ENCODE assay signal across 15 cellular contexts in genomic region chr18:78720456-78721250, GRCh38.
DNase-seq lines count a peak whose midpoint lies in the region; ATAC-seq and TF ChIP-seq lines count a peak whose summit lies in the region.
"Had no signal": no experiment of that assay in that cellular context is flagged by ENCODE, and none has a peak within 500 bp of the region (broad histone marks: within the 10 kb centered on the region; RNA-seq: fewer than 3 reads in every experiment).

No MANE protein-coding gene starts in this region.

- H3K79me1 ChIP-seq in mesendoderm (ENCODE audit: low read length): no peaks in the 10 kb centered on the region

- no peak overlapping the region for H3K4ac ChIP-seq in mesendoderm (ENCODE audit: low read depth, low read length)

- no peak overlapping the region for H3K23ac ChIP-seq in mesendoderm (ENCODE audit: low read length)

- H2AK5ac ChIP-seq in mesendoderm (ENCODE audit: low read length): no peak overlapping the region

- H3K4me3 ChIP-seq in heart right ventricle (no peak overlapping the region), mesendoderm (ENCODE audit: low read length) (no peak overlapping the region), upper lobe of right lung (no peak overlapping the region), Caco-2 (ENCODE audit: low read depth, low read length) (no peak overlapping the region)
- H3K4me3 ChIP-seq: BLaER1 treated with 17β-estradiol and CSF1 and Interleukin-3, amounts not matched to agents 10 nM and 100 nM; K562 had no signal

- no peaks in the 10 kb centered on the region for H3K4me1 Mint-ChIP-seq in Caco-2 (ENCODE audit: low read depth, unreplicated experiment)

- no peaks in the 10 kb centered on the region for H3K9me3 Mint-ChIP-seq in Caco-2 (ENCODE audit: unreplicated experiment)

- no peak overlapping the region for H2BK5ac ChIP-seq in mesendoderm (ENCODE audit: low read length)

- peak; percentile 41 for DNase-seq in Right ventricle myocardium inferior (ENCODE audit: missing footprints)
- no peak for DNase-seq in heart right ventricle
- peak in 3 of 61 donors; percentile 8 to 21 (median 8) for DNase-seq in caudate nucleus (lab: John Stamatoyannopoulos, UW)
- peak; percentile 2 for DNase-seq in mesendoderm
- peak; percentile 53 for DNase-seq in upper lobe of right lung
- DNase-seq in Caco-2: no peak
- no peak for DNase-seq in SKM-1 (lab: John Stamatoyannopoulos, UW; ENCODE audit: unreplicated experiment)
- DNase-seq: DMS 273 treated with DMSO at 0.1 percent for 48 hours; NCI-H146; NCI-H345; NCI-H69; NK-92 treated with Interleukin-12 subunit alpha and Interleukin-12 subunit beta, amount 100 ng/mL, for 24 hours had no signal

- no peak overlapping the region for H3K4me2 ChIP-seq in mesendoderm (ENCODE audit: low read length)
- H3K4me2 ChIP-seq: BLaER1 treated with 17β-estradiol and CSF1 and Interleukin-3, amounts not matched to agents 10 nM and 100 nM had no signal

- BruUV-seq in Caco-2 (replicated peaks; lab: Mats Ljungman, UMichigan): no TSS peak

- WGBS in heart right ventricle, 2 donors: 64 to 69% methylated on average over 33 of the region's 33 CpGs
- no CpG with 5 or more reads among the region's 33 CpGs for WGBS in mesendoderm (ENCODE audit: extremely low coverage, insufficient coverage, low lambda C conversion rate)

- no peak overlapping the region for H3K56ac ChIP-seq in mesendoderm (ENCODE audit: low read length)

- ATAC-seq in Right ventricle myocardium inferior: no peak
- no peak for ATAC-seq in heart right ventricle
- ATAC-seq in upper lobe of right lung: no peak
- no peak for ATAC-seq in HG03342 (IDR thresholded peaks at IDR 0.05; ENCODE audit: unreplicated experiment)
- ATAC-seq: K562 had no signal

- H3K18ac ChIP-seq in mesendoderm (ENCODE audit: low read length): no peak overlapping the region

- H3K4me3 Mint-ChIP-seq in Caco-2 (ENCODE audit: unreplicated experiment): no peak overlapping the region

- H2BK120ac ChIP-seq in mesendoderm (ENCODE audit: low read depth, low read length): no peak overlapping the region

- no peak overlapping the region for H4K8ac ChIP-seq in mesendoderm (ENCODE audit: low read depth, low read length)

- H3K27ac Mint-ChIP-seq in Caco-2 (ENCODE audit: unreplicated experiment): no peak overlapping the region

- POLR2A ChIA-PET in Caco-2 (lab: Charles Lee): no interaction called here

- H3K79me2 ChIP-seq in mesendoderm (ENCODE audit: control insufficient read depth, insufficient read depth, low read length): no peaks in the 10 kb centered on the region

- no peaks in the 10 kb centered on the region for H3K9me3 ChIP-seq in heart right ventricle
- no peaks in the 10 kb centered on the region for H3K9me3 ChIP-seq in upper lobe of right lung
- H3K9me3 ChIP-seq in Caco-2: no peaks in the 10 kb centered on the region
- H3K9me3 ChIP-seq: BLaER1 treated with 17β-estradiol and CSF1 and Interleukin-3, amounts not matched to agents 10 nM and 100 nM had no signal

- no peak overlapping the region for H4K5ac ChIP-seq in mesendoderm (ENCODE audit: low read length)

- H3K36me3 Mint-ChIP-seq in Caco-2 (ENCODE audit: insufficient read depth, unreplicated experiment): no peaks in the 10 kb centered on the region

- no peak overlapping the region for H3K27ac ChIP-seq in heart right ventricle
- H3K27ac ChIP-seq in caudate nucleus (ENCODE audit: low read depth, low read length): peak overlapping the region; percentile 82
- no peak overlapping the region for H3K27ac ChIP-seq in mesendoderm (ENCODE audit: low read depth, low read length)
- H3K27ac ChIP-seq in upper lobe of right lung: no peak overlapping the region
- H3K27ac ChIP-seq: BLaER1 treated with 17β-estradiol and CSF1 and Interleukin-3, amounts not matched to agents 10 nM and 100 nM had no signal

- intact Hi-C loops in Right ventricle myocardium inferior (cut with DNase I) (no loop called here), heart right ventricle (cut with DNase I) (loop anchor here in 1 of 10 donors (1.0 kb wide), 1 partner anchor 12 kb away; no protein-coding TSS in a partner anchor), upper lobe of right lung (cut with DNase I) (no loop called here), Caco-2 (cut with micrococcal nuclease; ENCODE audit: unreplicated experiment) (no loop called here)

- no peak overlapping the region for H3K9ac ChIP-seq in mesendoderm (ENCODE audit: low read length)
- H3K9ac ChIP-seq: BLaER1 treated with 17β-estradiol and CSF1 and Interleukin-3, amounts not matched to agents 10 nM and 100 nM had no signal

- H3K27me3 Mint-ChIP-seq in Caco-2 (ENCODE audit: insufficient read depth, unreplicated experiment): no peaks in the 10 kb centered on the region

- H3K36me3 ChIP-seq in heart right ventricle (no peaks in the 10 kb centered on the region), mesendoderm (ENCODE audit: control insufficient read depth, insufficient read depth, low read length) (no peaks in the 10 kb centered on the region), upper lobe of right lung (no peaks in the 10 kb centered on the region), Caco-2 (ENCODE audit: control insufficient read depth, insufficient read depth, low read length) (no peaks in the 10 kb centered on the region)
- H3K36me3 ChIP-seq: BLaER1 treated with 17β-estradiol and CSF1 and Interleukin-3, amounts not matched to agents 10 nM and 100 nM had no signal

- CTCF ChIA-PET in Caco-2 (lab: Charles Lee): no interaction called here

- H3K27me3 ChIP-seq in heart right ventricle (peaks cover 0 to 52% (median 28%) of the 10 kb centered on the region in 7 donors), mesendoderm (ENCODE audit: insufficient read depth, low read length, poor library complexity) (no peaks in the 10 kb centered on the region), upper lobe of right lung (peaks cover 7% of the 10 kb centered on the region), Caco-2 (replicated peaks; ENCODE audit: control insufficient read depth, insufficient read depth, low read length) (no peaks in the 10 kb centered on the region)
- H3K27me3 ChIP-seq: BLaER1 treated with 17β-estradiol and CSF1 and Interleukin-3, amounts not matched to agents 10 nM and 100 nM had no signal

- no peak overlapping the region for H2BK15ac ChIP-seq in mesendoderm (replicated peaks; ENCODE audit: low read depth)

- H3K4me1 ChIP-seq in heart right ventricle (no peaks in the 10 kb centered on the region), mesendoderm (ENCODE audit: control insufficient read depth, low read depth, low read length) (no peaks in the 10 kb centered on the region), upper lobe of right lung (no peaks in the 10 kb centered on the region), Caco-2 (no peaks in the 10 kb centered on the region)
- H3K4me1 ChIP-seq: BLaER1 treated with 17β-estradiol and CSF1 and Interleukin-3, amounts not matched to agents 10 nM and 100 nM had no signal

- TF ChIP-seq CTCF in heart right ventricle (IDR thresholded peaks at IDR 0.05) (no peak), upper lobe of right lung (IDR thresholded peaks at IDR 0.05) (no peak), Caco-2 (IDR thresholded peaks at IDR 0.05; ENCODE audit: insufficient read depth in 1 of 2, low read depth in 1 of 2, low read length in 1 of 2, severe bottlenecking in 1 of 2, unreplicated experiment in 1 of 2) (no peak)

Comparison
In these comparisons a context has a peak if more than half of its experiments do, and no peak if none do; other contexts are left out.
1. DNase-seq: peak in Right ventricle myocardium inferior (single experiment), mesendoderm (single experiment) and upper lobe of right lung (single experiment); none in heart right ventricle (0 of 2), Caco-2 (0 of 2) and SKM-1 (single experiment).